In the genomic region with DNA sequence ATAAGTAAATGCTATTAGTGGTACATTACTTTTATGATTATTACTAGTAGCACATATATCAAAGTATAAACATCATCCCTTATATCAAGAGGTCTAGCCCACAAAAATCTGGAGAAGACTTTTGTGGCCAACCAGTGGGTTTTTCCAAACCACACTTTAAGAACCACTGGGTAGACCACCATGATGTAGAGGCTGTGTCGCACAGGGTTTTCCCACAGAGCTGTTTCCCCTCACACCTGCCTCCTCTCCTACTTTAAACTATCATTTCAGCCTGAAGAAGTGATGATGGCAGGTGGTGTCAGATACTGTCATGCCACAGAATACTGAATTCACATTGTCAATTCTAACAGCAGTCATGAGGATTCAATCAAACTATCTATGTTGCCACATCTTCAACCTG, we compare ENCODE assay signal across 26 cellular contexts.
DNase-seq lines count a peak whose midpoint lies in the region; ATAC-seq and FAIRE-seq lines count a peak whose summit lies in the region.
"Had no signal": no experiment of that assay in that cellular context is flagged by ENCODE, and none has a peak within 500 bp of the region (broad histone marks: within the 10 kb centered on the region; RNA-seq: fewer than 3 reads in every experiment).

No MANE protein-coding gene starts in this region.

- ATAC-seq in HG03432 (IDR thresholded peaks at IDR 0.05; ENCODE audit: unreplicated experiment) = no peak
- ATAC-seq: left lung had no signal

- peak; percentile 59 for FAIRE-seq in GM19239 (lab: Jason Lieb, UNC)
- FAIRE-seq: islet of Langerhans had no signal

- DNase-seq in activated T-cell treated with anti-CD3 and anti-CD28 coated beads for 48 hours (ENCODE audit: low read depth) (peak; percentile 19), activated T-cell treated with anti-CD3 and anti-CD28 coated beads for 4 hours (no peak), GM19239 (ENCODE audit: insufficient read length, low spot score) (no peak), amniotic epithelial cell (ENCODE audit: low read depth) (peak; percentile 25), NCI-H446 (lab: John Stamatoyannopoulos, UW) (no peak), NCI-H187 treated with DMSO at 0.1 percent for 48 hours (lab: John Stamatoyannopoulos, UW) (no peak)
- peak; percentile 31 for DNase-seq in stimulated activated CD8-positive, alpha-beta memory T cell treated with anti-CD3 and anti-CD28 coated beads, Interleukin-4, amount 100 ng/mL, for 48 hours
- DNase-seq: activated CD4-positive, CD25-positive, alpha-beta regulatory T cell; activated effector memory CD4-positive, alpha-beta T cell treated with anti-CD3 and anti-CD28 coated beads, Interleukin-2, amount 50 U/mL, for 16 hours; adrenal gland; brain microvascular endothelial cell; CD8-positive, alpha-beta memory T cell; DMS 273 treated with DMSO at 0.1 percent for 48 hours; GOT3; Karpas-422; left lung; naive B cell; NCI-H1436; NCI-H2107; NCI-H774; stimulated activated CD4-positive, alpha-beta T cell treated with anti-CD3 and anti-CD28 coated beads, Interleukin-4, amount 100 ng/mL, for 4 hours; stomach; T-helper 1 cell; thyroid gland had no signal

Comparison
In these comparisons a context has a peak if more than half of its experiments do, and no peak if none do; other contexts are left out.
1. DNase-seq: peak in activated T-cell treated with anti-CD3 and anti-CD28 coated beads for 48 hours (single experiment), amniotic epithelial cell (single experiment) and stimulated activated CD8-positive, alpha-beta memory T cell treated with anti-CD3 and anti-CD28 coated beads, Interleukin-4, amount 100 ng/mL, for 48 hours (single experiment); none in activated T-cell treated with anti-CD3 and anti-CD28 coated beads for 4 hours (single experiment), GM19239 (single experiment), NCI-H446 (0 of 2) and NCI-H187 treated with DMSO at 0.1 percent for 48 hours (single experiment).